In the genomic region with DNA sequence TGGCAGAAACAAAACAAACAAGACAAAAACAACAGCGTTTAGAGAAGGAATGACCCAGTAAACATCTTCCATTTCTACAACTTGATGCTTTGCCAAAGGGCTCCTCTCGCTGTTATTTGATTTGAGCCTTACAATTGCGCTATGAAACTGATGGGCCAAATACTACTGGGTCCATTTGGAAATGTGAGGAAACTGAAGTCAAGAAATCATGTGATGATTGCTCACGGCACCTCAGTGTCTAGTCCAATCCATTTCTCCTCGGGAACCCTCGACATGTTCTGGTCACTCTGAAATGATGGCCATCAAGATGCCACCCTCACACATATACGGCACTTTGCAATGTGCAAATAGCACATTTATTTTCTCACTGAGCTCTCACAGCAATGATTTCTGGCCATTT, we compare ENCODE assay signal across 18 cellular contexts.
DNase-seq lines count a peak whose midpoint lies in the region; ATAC-seq and TF ChIP-seq lines count a peak whose summit lies in the region.
"Had no signal": no experiment of that assay in that cellular context is flagged by ENCODE, and none has a peak within 500 bp of the region (broad histone marks: within the 10 kb centered on the region; RNA-seq: fewer than 3 reads in every experiment).

No MANE protein-coding gene starts in this region.

- peaks cover 9% of the 10 kb centered on the region for H3K36me3 Mint-ChIP-seq in GM23338 (ENCODE audit: low read depth)
- no peaks in the 10 kb centered on the region for H3K36me3 Mint-ChIP-seq in neural progenitor cell
- H3K36me3 Mint-ChIP-seq in activated CD4-positive, alpha-beta memory T cell treated with anti-CD3 and anti-CD28 coated beads for 36 hours, result peaks cover 3% of the 10 kb centered on the region
- H3K36me3 Mint-ChIP-seq: CD4-positive, alpha-beta memory T cell had no signal

- TF ChIP-seq CTCF in GM23338 (conservative IDR thresholded peaks at IDR 0.05; ENCODE audit: low read depth in 2 of 2) (no peak), neural progenitor cell (IDR thresholded peaks at IDR 0.05) (no peak), adrenal gland (IDR thresholded peaks at IDR 0.05) (no peak)

- no peak for ATAC-seq in GM23338
- ATAC-seq: HepG2, T-helper 17 cell had no signal

- no peaks in the 10 kb centered on the region for H3K79me2 ChIP-seq in GM23338 (replicated peaks; ENCODE audit: insufficient read depth)
- H3K79me2 ChIP-seq in neural progenitor cell (ENCODE audit: low read depth), result no peaks in the 10 kb centered on the region

- H3K27me3 ChIP-seq in GM23338 (ENCODE audit: insufficient read depth) (no peaks in the 10 kb centered on the region), SJCRH30 (no peaks in the 10 kb centered on the region), neural progenitor cell (no peaks in the 10 kb centered on the region), adrenal gland (no peaks in the 10 kb centered on the region)
- H3K27me3 ChIP-seq: SJSA1 had no signal

- H4K20me1 ChIP-seq in GM23338 (replicated peaks; ENCODE audit: insufficient read depth) (no peaks in the 10 kb centered on the region), neural progenitor cell (ENCODE audit: low read depth) (no peaks in the 10 kb centered on the region)

- POLR2A ChIA-PET in activated CD4-positive, alpha-beta memory T cell treated with anti-CD3 and anti-CD28 coated beads for 36 hours (lab: Charles Lee), result no interaction called here

- peaks cover 16% of the 10 kb centered on the region for H3K9me3 Mint-ChIP-seq in GM23338
- H3K9me3 Mint-ChIP-seq in neural progenitor cell, result peaks cover 9% of the 10 kb centered on the region
- peaks cover 9% of the 10 kb centered on the region for H3K9me3 Mint-ChIP-seq in activated CD4-positive, alpha-beta memory T cell treated with anti-CD3 and anti-CD28 coated beads for 36 hours

- CTCF ChIA-PET in activated CD4-positive, alpha-beta memory T cell treated with anti-CD3 and anti-CD28 coated beads for 36 hours (lab: Charles Lee), result no interaction called here

- H2AFZ ChIP-seq in GM23338, result peak overlapping the region; percentile 23; the same call in 1 of the 2 replicates
- H2AFZ ChIP-seq in neural progenitor cell (replicated peaks), result no peak overlapping the region

- no peak for DNase-seq in GM23338 (ENCODE audit: low spot score)
- no peak for DNase-seq in SJCRH30
- no peak for DNase-seq in neural progenitor cell (ENCODE audit: low spot score)
- DNase-seq in NCI-H146 treated with DMSO at 0.1 percent for 48 hours (lab: John Stamatoyannopoulos, UW; ENCODE audit: unreplicated experiment), result no peak
- DNase-seq in adrenal gland, result no peak
- DNase-seq in NCI-H2029 (lab: John Stamatoyannopoulos, UW), result no peak
- DNase-seq in activated CD4-positive, alpha-beta memory T cell treated with anti-CD3 and anti-CD28 coated beads for 36 hours, result no peak
- DNase-seq: Calu3; CD4-positive, alpha-beta memory T cell; DMS153; NCI-H1092 treated with DMSO at 0.1 percent for 48 hours; NCI-H1436 treated with DMSO at 0.1 percent for 48 hours; NCI-H2029 treated with DMSO at 0.1 percent for 48 hours; NCI-H2171 treated with DMSO at 0.1 percent for 48 hours; NCI-H524 treated with DMSO at 0.1 percent for 48 hours; T-helper 17 cell had no signal

- intact Hi-C loops in adrenal gland (cut with DNase I), result no loop called here
- intact Hi-C loops in activated CD4-positive, alpha-beta memory T cell treated with anti-CD3 and anti-CD28 coated beads for 36 hours (cut with micrococcal nuclease), result no loop called here

- no peak overlapping the region for H3K27ac Mint-ChIP-seq in GM23338
- peak overlapping the region; percentile 72 for H3K27ac Mint-ChIP-seq in neural progenitor cell
- no peak overlapping the region for H3K27ac Mint-ChIP-seq in activated CD4-positive, alpha-beta memory T cell treated with anti-CD3 and anti-CD28 coated beads for 36 hours
- H3K27ac Mint-ChIP-seq: CD4-positive, alpha-beta memory T cell; T-helper 17 cell had no signal

- peaks cover 6% of the 10 kb centered on the region for H3K27me3 Mint-ChIP-seq in GM23338 (ENCODE audit: insufficient read depth, low read depth, poor library complexity)
- peaks cover 10% of the 10 kb centered on the region for H3K27me3 Mint-ChIP-seq in neural progenitor cell (ENCODE audit: insufficient read depth, low read depth)
- H3K27me3 Mint-ChIP-seq in activated CD4-positive, alpha-beta memory T cell treated with anti-CD3 and anti-CD28 coated beads for 36 hours, result peaks cover 19% of the 10 kb centered on the region

- H3K4me1 ChIP-seq in GM23338 (ENCODE audit: insufficient read depth), result peaks cover 15% of the 10 kb centered on the region
- peaks cover 20% of the 10 kb centered on the region for H3K4me1 ChIP-seq in SJCRH30
- peaks cover 15% of the 10 kb centered on the region for H3K4me1 ChIP-seq in neural progenitor cell
- no peaks in the 10 kb centered on the region for H3K4me1 ChIP-seq in adrenal gland (replicated peaks in 1 of 2)

- no peak overlapping the region for H3K27ac ChIP-seq in GM23338 (ENCODE audit: low read depth)
- no peak overlapping the region for H3K27ac ChIP-seq in SJCRH30
- H3K27ac ChIP-seq in neural progenitor cell, result no peak overlapping the region
- peak overlapping the region in 1 of 5 donors; percentile 13 for H3K27ac ChIP-seq in adrenal gland
- H3K27ac ChIP-seq: SJSA1 had no signal

- no peaks in the 10 kb centered on the region for H3K9me2 ChIP-seq in GM23338 (ENCODE audit: insufficient read depth)

- H3K4me3 ChIP-seq in GM23338, result no peak overlapping the region
- H3K4me3 ChIP-seq in SJCRH30, result peak overlapping the region; percentile 6
- no peak overlapping the region for H3K4me3 ChIP-seq in neural progenitor cell
- no peak overlapping the region for H3K4me3 ChIP-seq in adrenal gland
- H3K4me3 ChIP-seq: SJSA1 had no signal

- H3K4me2 ChIP-seq in GM23338 (no peak overlapping the region), neural progenitor cell (no peak overlapping the region)

- H3K36me3 ChIP-seq in GM23338 (ENCODE audit: insufficient read depth) (peaks cover 4% of the 10 kb centered on the region; the same call in 1 of the 2 replicates), SJCRH30 (no peaks in the 10 kb centered on the region), neural progenitor cell (peaks cover 5% of the 10 kb centered on the region), adrenal gland (replicated peaks in 1 of 2) (no peaks in the 10 kb centered on the region)
- H3K36me3 ChIP-seq: SJSA1 had no signal

- H3K9me3 ChIP-seq in SJCRH30 (replicated peaks) (peaks cover 13% of the 10 kb centered on the region), neural progenitor cell (ENCODE audit: low read depth) (no peaks in the 10 kb centered on the region), adrenal gland (replicated peaks in 1 of 3) (peaks cover 0 to 6% (median 0%) of the 10 kb centered on the region in 3 donors)
- H3K9me3 ChIP-seq: SJSA1 had no signal

- H3K9ac ChIP-seq in neural progenitor cell, result no peak overlapping the region

- H3K4me3 Mint-ChIP-seq in GM23338 (no peak overlapping the region), neural progenitor cell (no peak overlapping the region)
- H3K4me3 Mint-ChIP-seq in activated CD4-positive, alpha-beta memory T cell treated with anti-CD3 and anti-CD28 coated beads for 36 hours, result no peak overlapping the region
- H3K4me3 Mint-ChIP-seq: CD4-positive, alpha-beta memory T cell; T-helper 17 cell had no signal

- 66 to 78% (median 69%) methylated on average over 7 of the region's 7 CpGs for WGBS in adrenal gland, 4 donors

- no peak for TF ChIP-seq POLR2A in adrenal gland (IDR thresholded peaks at IDR 0.05)

- H3F3A ChIP-seq in GM23338 (replicated peaks; ENCODE audit: low read depth) (no peaks in the 10 kb centered on the region), neural progenitor cell (ENCODE audit: low read depth) (no peaks in the 10 kb centered on the region)

- H3K4me1 Mint-ChIP-seq in GM23338 (peaks cover 35% of the 10 kb centered on the region), neural progenitor cell (peaks cover 25% of the 10 kb centered on the region)
- peaks cover 1% of the 10 kb centered on the region for H3K4me1 Mint-ChIP-seq in activated CD4-positive, alpha-beta memory T cell treated with anti-CD3 and anti-CD28 coated beads for 36 hours (ENCODE audit: low read depth)

TF ChIP-seq in GM23338, 12 proteins besides CTCF, POLR2A, EP300 and RAD21 (continues in another document):
- TF ChIP-seq POLR2AphosphoS5 (IDR thresholded peaks at IDR 0.05; ENCODE audit: low read depth), result no peak
- TF ChIP-seq, protein P1, sequence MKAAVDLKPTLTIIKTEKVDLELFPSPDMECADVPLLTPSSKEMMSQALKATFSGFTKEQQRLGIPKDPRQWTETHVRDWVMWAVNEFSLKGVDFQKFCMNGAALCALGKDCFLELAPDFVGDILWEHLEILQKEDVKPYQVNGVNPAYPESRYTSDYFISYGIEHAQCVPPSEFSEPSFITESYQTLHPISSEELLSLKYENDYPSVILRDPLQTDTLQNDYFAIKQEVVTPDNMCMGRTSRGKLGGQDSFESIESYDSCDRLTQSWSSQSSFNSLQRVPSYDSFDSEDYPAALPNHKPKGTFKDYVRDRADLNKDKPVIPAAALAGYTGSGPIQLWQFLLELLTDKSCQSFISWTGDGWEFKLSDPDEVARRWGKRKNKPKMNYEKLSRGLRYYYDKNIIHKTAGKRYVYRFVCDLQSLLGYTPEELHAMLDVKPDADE (IDR thresholded peaks at IDR 0.05), result no peak
- no peak for TF ChIP-seq EZH2 (IDR thresholded peaks at IDR 0.05; ENCODE audit: low read depth, unreplicated experiment)
